ENCODE assay signal across 17 cellular contexts in genomic region chr13:21008026-21008425, GRCh38. TPM values are rescaled to one million over a fixed set of nuclear protein-coding genes. Genes with fewer than 3 reads are reported as not detected.
DNase-seq lines count a peak whose midpoint lies in the region; ATAC-seq, FAIRE-seq and TF ChIP-seq lines count a peak whose summit lies in the region.
"Had no signal": no experiment of that assay in that cellular context is flagged by ENCODE, and none has a peak within 500 bp of the region (broad histone marks: within the 10 kb centered on the region; RNA-seq: fewer than 3 reads in every experiment).

No MANE protein-coding gene starts in this region.

- intact Hi-C loops in Caco-2 (cut with micrococcal nuclease; ENCODE audit: unreplicated experiment): no loop called here

- H2AFZ ChIP-seq in trophoblast cell (ENCODE audit: insufficient read depth, low read length, poor library complexity): no peak overlapping the region
- H2AFZ ChIP-seq: GM23248 had no signal

- H3K4me2 ChIP-seq in trophoblast cell (ENCODE audit: low read length): no peak overlapping the region
- H3K4me2 ChIP-seq: A549 had no signal

- H3K23ac ChIP-seq in trophoblast cell (ENCODE audit: low read length): no peak overlapping the region

- H3K18ac ChIP-seq in trophoblast cell (ENCODE audit: low read length): no peak overlapping the region

- no peak overlapping the region for H3K4me3 Mint-ChIP-seq in Caco-2 (ENCODE audit: unreplicated experiment)
- H3K4me3 Mint-ChIP-seq: CD14-positive monocyte; CD8-positive, alpha-beta T cell had no signal

- POLR2A ChIA-PET in Caco-2 (lab: Charles Lee): no interaction called here
- POLR2A ChIA-PET in HEK293 (lab: Yijun Ruan, JAX): no interaction called here

- no peaks in the 10 kb centered on the region; the same call in 1 of the 2 replicates for H3K36me3 ChIP-seq in Caco-2 (ENCODE audit: control insufficient read depth, insufficient read depth, low read length)
- no peaks in the 10 kb centered on the region for H3K36me3 ChIP-seq in HEK293 (ENCODE audit: control insufficient read depth in 2 of 2, insufficient read depth in 1 of 2, low read length in 2 of 2)
- peaks cover 11 to 13% of the 10 kb centered on the region in 2 experiments for H3K36me3 ChIP-seq in trophoblast cell (ENCODE audit: control insufficient read depth in 1 of 2, insufficient read depth in 2 of 2, low read length in 2 of 2)
- H3K36me3 ChIP-seq in WERI-Rb-1: no peaks in the 10 kb centered on the region

- H2AK5ac ChIP-seq in trophoblast cell (ENCODE audit: low read length): no peak overlapping the region

- no peak overlapping the region for H4K91ac ChIP-seq in trophoblast cell (ENCODE audit: low read depth, low read length)

- no peak overlapping the region for H3K14ac ChIP-seq in trophoblast cell (ENCODE audit: low read length)

- DNase-seq in Caco-2 (no peak), islet precursor cell (peak; percentile 45), trophoblast cell (no peak), GM12891 (ENCODE audit: insufficient read length, low spot score) (no peak), WERI-Rb-1 (no peak)
- no peak for DNase-seq in activated naive CD4-positive, alpha-beta T cell treated with anti-CD3 and anti-CD28 coated beads, Interleukin-2, amount 50 U/mL, for 72 hours (ENCODE audit: low spot score in 2 of 2)
- DNase-seq: Calu3, DMS 273 treated with DMSO at 0.1 percent for 48 hours, GM23248, IMR-90 had no signal

- no peak for TF ChIP-seq POLR2A in GM12891 (IDR thresholded peaks at IDR 0.05; ENCODE audit: low read depth, low read length)

- CTCF ChIA-PET in Caco-2 (lab: Charles Lee) (no interaction called here), HEK293 (lab: Yijun Ruan, JAX) (no interaction called here)

- no TSS peak for BruUV-seq in Caco-2 (replicated peaks; lab: Mats Ljungman, UMichigan)

- no peak overlapping the region for H4K8ac ChIP-seq in trophoblast cell (ENCODE audit: low read depth, low read length)

- peak overlapping the region; percentile 68 for H3K4ac ChIP-seq in trophoblast cell (ENCODE audit: low read depth, low read length)

- no peak overlapping the region for H2BK12ac ChIP-seq in trophoblast cell (ENCODE audit: low read length)

- H3K4me1 ChIP-seq in Caco-2 (peaks cover 40% of the 10 kb centered on the region), HEK293 (ENCODE audit: control insufficient read depth, insufficient read depth, low read length) (no peaks in the 10 kb centered on the region), trophoblast cell (ENCODE audit: control insufficient read depth in 1 of 2, insufficient read depth in 2 of 2, low read length in 2 of 2) (peaks cover 3 to 5% of the 10 kb centered on the region in 2 experiments)

- H3K27me3 Mint-ChIP-seq in Caco-2 (ENCODE audit: insufficient read depth, unreplicated experiment): no peaks in the 10 kb centered on the region

- no peak overlapping the region for H2BK5ac ChIP-seq in trophoblast cell (ENCODE audit: low read depth, low read length, poor library complexity)

- no peaks in the 10 kb centered on the region for H3K79me1 ChIP-seq in trophoblast cell (ENCODE audit: low read length)

- H3K9me3 ChIP-seq in Caco-2 (peaks cover 9% of the 10 kb centered on the region), HEK293 (ENCODE audit: control insufficient read depth, insufficient read depth, low read depth, low read length) (no peaks in the 10 kb centered on the region), trophoblast cell (ENCODE audit: insufficient read depth, low read depth, low read length) (no peaks in the 10 kb centered on the region), WERI-Rb-1 (ENCODE audit: severe bottlenecking) (no peaks in the 10 kb centered on the region)
- H3K9me3 ChIP-seq: A549 had no signal

- no peak overlapping the region for H2BK120ac ChIP-seq in trophoblast cell (ENCODE audit: insufficient read depth, low read length, poor library complexity)

- H3K27ac ChIP-seq in HEK293 (ENCODE audit: extremely low read depth, low read depth, low read length) (no peak overlapping the region), trophoblast cell (ENCODE audit: low read depth, low read length) (no peak overlapping the region), WERI-Rb-1 (no peak overlapping the region)
- H3K27ac ChIP-seq: A549, GM23248 had no signal

- peaks cover 15% of the 10 kb centered on the region for H3K79me2 ChIP-seq in trophoblast cell (ENCODE audit: control insufficient read depth, insufficient read depth, low read length, poor library complexity)

- WGBS in trophoblast cell (ENCODE audit: extremely low coverage, insufficient coverage, insufficient read length): no CpG with 5 or more reads among the region's 11 CpGs

- H3K4me1 Mint-ChIP-seq in Caco-2 (ENCODE audit: low read depth, unreplicated experiment): peaks cover 35% of the 10 kb centered on the region

- H3K9ac ChIP-seq in trophoblast cell (ENCODE audit: low read length): no peak overlapping the region
- H3K9ac ChIP-seq: GM23248 had no signal

- peaks cover 84% of the 10 kb centered on the region for H3K36me3 Mint-ChIP-seq in Caco-2 (ENCODE audit: insufficient read depth, unreplicated experiment)
- peaks cover 0 to 10% of the 10 kb centered on the region in 2 donors for H3K36me3 Mint-ChIP-seq in activated naive CD4-positive, alpha-beta T cell treated with anti-CD3 and anti-CD28 coated beads, Interleukin-2, amount 50 U/mL, for 72 hours
- H3K36me3 Mint-ChIP-seq: CD8-positive, alpha-beta T cell had no signal

- no peak for FAIRE-seq in GM12891 (lab: Jason Lieb, UNC)
- FAIRE-seq: A549, GM12878, H54 had no signal

- no peak for ATAC-seq in activated naive CD4-positive, alpha-beta T cell treated with anti-CD3 and anti-CD28 coated beads, Interleukin-2, amount 50 U/mL, for 72 hours
- ATAC-seq: A549; CD8-positive, alpha-beta T cell; GM12878; HCT116 had no signal

- H3K27ac Mint-ChIP-seq in Caco-2 (ENCODE audit: unreplicated experiment): peak overlapping the region; percentile 25
- no peak overlapping the region for H3K27ac Mint-ChIP-seq in activated naive CD4-positive, alpha-beta T cell treated with anti-CD3 and anti-CD28 coated beads, Interleukin-2, amount 50 U/mL, for 72 hours
- H3K27ac Mint-ChIP-seq: CD8-positive, alpha-beta T cell had no signal

- H4K12ac ChIP-seq in trophoblast cell (ENCODE audit: low read depth, low read length): no peak overlapping the region

- TF ChIP-seq CTCF in Caco-2 (IDR thresholded peaks at IDR 0.05; ENCODE audit: insufficient read depth in 1 of 2, low read depth in 1 of 2, low read length in 1 of 2, severe bottlenecking in 1 of 2, unreplicated experiment in 1 of 2): no peak
- no peak for TF ChIP-seq CTCF in HEK293 (tag by site-specific recombination; IDR thresholded peaks at IDR 0.05)
- no peak for TF ChIP-seq CTCF in WERI-Rb-1 (IDR thresholded peaks at IDR 0.05; ENCODE audit: low read depth, low read length)

- no peaks in the 10 kb centered on the region for H3K27me3 ChIP-seq in Caco-2 (replicated peaks; ENCODE audit: control insufficient read depth, insufficient read depth, low read length)
- no peaks in the 10 kb centered on the region for H3K27me3 ChIP-seq in trophoblast cell (ENCODE audit: insufficient read depth, low read length)
- no peaks in the 10 kb centered on the region for H3K27me3 ChIP-seq in WERI-Rb-1 (ENCODE audit: insufficient read depth, low read depth, severe bottlenecking)

- H3K9me3 Mint-ChIP-seq in Caco-2 (ENCODE audit: unreplicated experiment): no peaks in the 10 kb centered on the region
- H3K9me3 Mint-ChIP-seq in activated naive CD4-positive, alpha-beta T cell treated with anti-CD3 and anti-CD28 coated beads, Interleukin-2, amount 50 U/mL, for 72 hours: peaks cover 0 to 6% of the 10 kb centered on the region in 2 donors
- H3K9me3 Mint-ChIP-seq: CD8-positive, alpha-beta T cell had no signal

- H3K4me3 ChIP-seq in Caco-2 (ENCODE audit: low read depth, low read length): no peak overlapping the region
- H3K4me3 ChIP-seq in HEK293 (ENCODE audit: low read depth, low read length): no peak overlapping the region
- no peak overlapping the region for H3K4me3 ChIP-seq in trophoblast cell (ENCODE audit: low read depth, low read length)
- no peak overlapping the region for H3K4me3 ChIP-seq in WERI-Rb-1 (ENCODE audit: low read depth, low read length)
- H3K4me3 ChIP-seq: A549, GM12878, GM23248 had no signal

TF ChIP-seq in HEK293, 187 proteins besides CTCF, POLR2A, EP300 and RAD21:
- TF ChIP-seq YY1 (tag by site-specific recombination; IDR thresholded peaks at IDR 0.05) (no peak), ZNF623 (tag by site-specific recombination; IDR thresholded peaks at IDR 0.05) (no peak), REPIN1 (tag by site-specific recombination; IDR thresholded peaks at IDR 0.05; ENCODE audit: low read depth) (no peak), ZIC2 (tag by site-specific recombination; IDR thresholded peaks at IDR 0.05) (peak; percentile 45; the same call in 1 of the 2 replicates)

TF ChIP-seq in GM12891, 5 proteins besides CTCF, POLR2A, EP300 and RAD21:
- TF ChIP-seq SPI1 (IDR thresholded peaks at IDR 0.05; ENCODE audit: low read depth, low read length): no peak
- no peak for TF ChIP-seq POU2F2 (IDR thresholded peaks at IDR 0.05; ENCODE audit: low read depth, low read length)
- TF ChIP-seq PAX5 (IDR thresholded peaks at IDR 0.05; ENCODE audit: insufficient read depth, low read length, severe bottlenecking): no peak
- TF ChIP-seq TAF1 (IDR thresholded peaks at IDR 0.05; ENCODE audit: low read depth, low read length): no peak
- no peak for TF ChIP-seq POLR2AphosphoS5 (IDR thresholded peaks at IDR 0.05; ENCODE audit: low read depth, low read length)

RNA-seq across cellular contexts. Expression of gene LATS2, which starts 53.4 kb away (rescaled TPM):
- 41.9 and 45.6 TPM in 2 replicates for total RNA-seq in Caco-2 (2022)
- polyA plus RNA-seq in trophoblast cell (2013): 33.1 and 34.6 TPM in 2 replicates
- 2.2 TPM for polyA plus RNA-seq in GM12891 (2012; ENCODE audit: low read depth, missing spikeins)
- 1 to 10 TPM; 1.7 to 8.4 TPM for total RNA-seq in activated naive CD4-positive, alpha-beta T cell treated with anti-CD3 and anti-CD28 coated beads, Interleukin-2, amount 50 U/mL, for 72 hours
